In the genomic region with DNA sequence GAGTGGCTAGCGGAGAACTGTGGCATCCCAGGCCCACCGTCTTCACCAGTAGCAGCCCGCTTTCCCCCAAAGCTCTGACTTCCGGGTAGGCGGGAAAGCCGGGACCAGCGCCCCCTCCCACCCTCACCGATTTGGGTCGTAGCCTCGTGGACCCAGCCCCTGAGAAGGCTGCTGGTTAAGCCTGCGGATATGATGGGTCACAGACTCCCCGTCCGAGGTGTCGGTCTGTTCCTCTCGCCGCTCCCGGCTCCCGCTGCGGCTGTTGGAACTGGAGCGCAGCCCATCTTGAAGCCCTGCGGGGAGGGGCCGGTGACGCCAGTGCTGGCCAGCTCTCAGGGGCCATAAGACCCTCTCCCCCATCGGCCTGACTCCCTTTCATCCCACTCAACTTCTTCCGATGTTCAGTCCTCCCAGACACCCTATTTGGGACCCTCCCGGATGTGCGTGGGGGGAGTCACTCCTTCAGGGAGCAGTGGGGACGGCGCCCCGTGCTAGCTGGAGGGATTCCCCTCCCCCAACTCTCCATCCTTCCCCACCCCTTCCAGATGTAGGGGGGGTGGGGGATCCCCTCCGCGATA, we compare ENCODE assay signal across 1 cellular context.
TF ChIP-seq lines count a peak whose summit lies in the region.

No MANE protein-coding gene starts in this region.

TF ChIP-seq in HCT116, 20 proteins besides CTCF, POLR2A, EP300 and RAD21 (continued from another document):
- TF ChIP-seq ZBTB33 (IDR thresholded peaks at IDR 0.05; ENCODE audit: extremely low read depth, insufficient replicate concordance, low read length), result no peak
- TF ChIP-seq SP1 (IDR thresholded peaks at IDR 0.05; ENCODE audit: low read depth), result no peak
- TF ChIP-seq SRF (IDR thresholded peaks at IDR 0.05; ENCODE audit: low read depth), result no peak
